Comparison of ENCODE assay signal across 27 cellular contexts in the genomic region with DNA sequence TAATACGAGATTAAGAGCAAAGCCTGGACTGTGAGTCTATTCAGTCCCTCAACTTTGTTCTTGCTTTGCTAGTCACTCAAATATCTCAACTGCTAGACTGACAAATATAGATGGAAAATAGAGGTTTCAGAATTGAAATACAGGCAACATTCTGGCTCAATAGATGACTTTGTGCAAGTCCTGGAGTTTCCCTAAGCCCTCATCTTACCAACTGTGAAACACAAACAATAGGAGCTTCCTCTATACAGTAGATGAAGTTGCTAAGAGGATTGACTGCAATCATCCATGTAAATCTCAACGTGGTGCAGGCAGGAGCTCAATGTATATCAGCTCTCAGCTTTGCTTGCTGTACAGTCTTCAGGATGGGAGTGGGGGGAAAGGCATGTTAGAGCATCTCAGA. TPM values are rescaled to one million over a fixed set of nuclear protein-coding genes. Genes with fewer than 3 reads are reported as not detected.
"Had no signal": no experiment of that assay in that cellular context is flagged by ENCODE, and none has a peak within 500 bp of the region (broad histone marks: within the 10 kb centered on the region; RNA-seq: fewer than 3 reads in every experiment).

No MANE protein-coding gene starts in this region.

- ATAC-seq: activated T-cell treated with anti-CD3 and anti-CD28 coated beads, Interleukin-2, amount 50 U/mL, for 4 hours; gastrocnemius medialis; left lung had no signal

- H3K9me3 Mint-ChIP-seq: activated naive CD8-positive, alpha-beta T cell treated with anti-CD3 and anti-CD28 coated beads, Interleukin-2, amount 10 ng/mL, durations not matched to agents 7 days and 5 days; activated T-cell treated with anti-CD3 and anti-CD28 coated beads, Interleukin-2, amount 50 U/mL, for 4 hours; endodermal cell; stimulated activated naive CD8-positive, alpha-beta T cell treated with anti-CD3 and anti-CD28 coated beads, Interleukin-15, Interleukin-2, amounts not matched to agents 100 ng/mL and 50 ng/mL, for 24 hours; T-helper 2 cell treated with Interferon-gamma antibody and Interleukin-4, amounts not matched to agents 5 μg/mL and 100 μg/mL, for 36 hours had no signal

- H3K9me3 ChIP-seq: esophagus squamous epithelium, gastrocnemius medialis, left lung, sigmoid colon, suprapubic skin, tibial nerve had no signal

- H3K36me3 ChIP-seq: esophagus squamous epithelium, gastrocnemius medialis, left lung, sigmoid colon, suprapubic skin, tibial nerve had no signal

- H3K4me3 Mint-ChIP-seq: activated naive CD8-positive, alpha-beta T cell treated with anti-CD3 and anti-CD28 coated beads, Interleukin-2, amount 10 ng/mL, durations not matched to agents 7 days and 5 days; activated T-cell treated with anti-CD3 and anti-CD28 coated beads, Interleukin-2, amount 50 U/mL, for 4 hours; endodermal cell; stimulated activated naive CD8-positive, alpha-beta T cell treated with anti-CD3 and anti-CD28 coated beads, Interleukin-15, Interleukin-2, amounts not matched to agents 100 ng/mL and 50 ng/mL, for 24 hours; T-helper 2 cell treated with Interferon-gamma antibody and Interleukin-4, amounts not matched to agents 5 μg/mL and 100 μg/mL, for 36 hours had no signal

- H3K27me3 Mint-ChIP-seq: progenitor cell of endocrine pancreas had no signal

- H3K27ac ChIP-seq: coronary artery, gastrocnemius medialis, suprapubic skin, VCaP had no signal

- H3K27me3 ChIP-seq: esophagus squamous epithelium, gastrocnemius medialis, left lung, sigmoid colon, suprapubic skin, tibial nerve had no signal

- H3K4me1 Mint-ChIP-seq: endodermal cell had no signal

- H3K27ac Mint-ChIP-seq: activated naive CD8-positive, alpha-beta T cell treated with anti-CD3 and anti-CD28 coated beads, Interleukin-2, amount 10 ng/mL, durations not matched to agents 7 days and 5 days; endodermal cell; progenitor cell of endocrine pancreas; stimulated activated naive CD8-positive, alpha-beta T cell treated with anti-CD3 and anti-CD28 coated beads, Interleukin-15, Interleukin-2, amounts not matched to agents 100 ng/mL and 50 ng/mL, for 24 hours; T-helper 2 cell treated with Interferon-gamma antibody and Interleukin-4, amounts not matched to agents 5 μg/mL and 100 μg/mL, for 36 hours had no signal

- H3K4me3 ChIP-seq: coronary artery, esophagus squamous epithelium, gastrocnemius medialis, left lung, sigmoid colon, smooth muscle cell, suprapubic skin, tibial nerve had no signal

- DNase-seq: activated CD4-positive, CD25-positive, alpha-beta regulatory T cell treated with anti-CD3 and anti-CD28 coated beads, Interleukin-2, amount 50 U/mL, for 72 hours; activated CD8-positive, alpha-beta memory T cell treated with anti-CD3 and anti-CD28 coated beads for 24 hours; activated CD8-positive, alpha-beta memory T cell treated with anti-CD3 and anti-CD28 coated beads, Interleukin-2, amount 50 U/mL, for 4 hours; activated naive CD4-positive, alpha-beta T cell treated with Interleukin-2 at 50 U/mL for 16 hours; activated naive CD8-positive, alpha-beta T cell treated with anti-CD3 and anti-CD28 coated beads, Interleukin-2, amount 10 ng/mL, durations not matched to agents 7 days and 5 days; activated T-cell treated with anti-CD3 and anti-CD28 coated beads, Interleukin-2, amount 50 U/mL, for 4 hours; amygdala; endodermal cell; esophagus squamous epithelium; gastrocnemius medialis; hippocampal formation; kidney glomerular epithelial cell; left lung; retina; sigmoid colon; stimulated activated CD4-positive, alpha-beta T cell treated with anti-CD3 and anti-CD28 coated beads, Interleukin-4, amount 100 ng/mL, for 1 hour had no signal

RNA-seq across cellular contexts. Expression of gene MPEG1, which starts 6.2 kb away (rescaled TPM):
- total RNA-seq: bronchial epithelial cell, endodermal cell, lung microvascular endothelial cell, osteocyte, progenitor cell of endocrine pancreas had no signal
